Comparison of ENCODE assay signal across 8 cellular contexts in the genomic region with DNA sequence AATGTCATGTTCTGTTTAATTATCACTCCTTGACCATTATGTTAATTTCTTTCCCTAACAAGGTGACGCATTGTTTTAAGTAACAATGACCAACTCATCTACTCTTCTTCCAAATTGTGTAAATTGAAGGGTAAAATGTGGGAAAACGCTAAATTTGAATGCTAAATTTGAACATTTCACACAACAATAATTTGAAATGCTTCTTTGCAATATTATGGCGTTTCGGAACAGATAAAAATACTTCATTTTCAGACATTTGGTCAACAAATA. TPM values are rescaled to one million over a fixed set of nuclear protein-coding genes. Genes with fewer than 3 reads are reported as not detected.
DNase-seq lines count a peak whose midpoint lies in the region; TF ChIP-seq lines count a peak whose summit lies in the region.

No MANE protein-coding gene starts in this region.

- no peaks in the 10 kb centered on the region for H3K9me3 ChIP-seq in ES-I3 (ENCODE audit: control insufficient read depth, insufficient read depth, low read length)
- H3K9me3 ChIP-seq in esophagus (ENCODE audit: control insufficient read depth in 2 of 2, insufficient read depth in 1 of 2, low read depth in 1 of 2, low read length in 1 of 2) = no peaks in the 10 kb centered on the region
- H3K9me3 ChIP-seq in prostate gland = no peaks in the 10 kb centered on the region

- TF ChIP-seq POLR2A in prostate gland (IDR thresholded peaks at IDR 0.05) = no peak

- peak overlapping the region; percentile 78 to 90 for H3K4me3 ChIP-seq in esophagus (ENCODE audit: low read depth in 1 of 2, low read length in 2 of 2)
- peak overlapping the region; percentile 98 for H3K4me3 ChIP-seq in prostate gland

- H3K4me1 ChIP-seq in ES-I3 (ENCODE audit: insufficient read depth, low read length) (peaks cover 7% of the 10 kb centered on the region), esophagus (ENCODE audit: control insufficient read depth in 2 of 2, insufficient read depth in 2 of 2, low read length in 1 of 2) (no peaks in the 10 kb centered on the region), prostate gland (replicated peaks) (no peaks in the 10 kb centered on the region)

- CTCF ChIA-PET in RWPE1 (lab: Yijun Ruan, JAX) = no interaction called here

- 23 to 27% methylated on average over 4 of the region's 4 CpGs for WGBS in esophagus, 2 donors
- WGBS in prostate gland = 27% methylated on average over 4 of the region's 4 CpGs

- peak overlapping the region; percentile 76 for H3K9ac ChIP-seq in ES-I3 (ENCODE audit: low read depth, low read length)

- POLR2A ChIA-PET in RWPE1 (lab: Yijun Ruan, JAX; ENCODE audit: low non-redundant PET) = no interaction called here

- peak overlapping the region; percentile 97 for H3K27ac ChIP-seq in RWPE1
- no peak overlapping the region for H3K27ac ChIP-seq in esophagus (ENCODE audit: low read depth in 2 of 2, low read length in 1 of 2)
- H3K27ac ChIP-seq in prostate gland = peak overlapping the region; percentile 98 to 99

- DNase-seq in RWPE1 (ENCODE audit: low spot score) (no peak), prostate gland (ENCODE audit: low spot score) (no peak), AG08395 (ENCODE audit: low spot score) (no peak), SHP77 (lab: John Stamatoyannopoulos, UW) (no peak), NCI-H2171 (lab: John Stamatoyannopoulos, UW) (no peak), MV-4-11 (lab: John Stamatoyannopoulos, UW) (no peak)

- TF ChIP-seq CTCF in RWPE1 (conservative IDR thresholded peaks at IDR 0.05; ENCODE audit: low read depth) = no peak
- TF ChIP-seq CTCF in prostate gland (IDR thresholded peaks at IDR 0.05) = no peak

- intact Hi-C loops in prostate gland (cut with DNase I) = no loop called here

- H3K27me3 ChIP-seq in esophagus (ENCODE audit: control insufficient read depth in 1 of 2, insufficient read depth in 2 of 2, low read length in 2 of 2) = no peaks in the 10 kb centered on the region
- no peaks in the 10 kb centered on the region for H3K27me3 ChIP-seq in prostate gland (replicated peaks; ENCODE audit: insufficient read depth)

- H3K36me3 ChIP-seq in ES-I3 (ENCODE audit: insufficient read depth, low read length) (no peaks in the 10 kb centered on the region), esophagus (ENCODE audit: control insufficient read depth in 2 of 2, insufficient read depth in 2 of 2, low read length in 1 of 2) (no peaks in the 10 kb centered on the region), prostate gland (no peaks in the 10 kb centered on the region)

RNA-seq across cellular contexts. Expression of gene KMT2C, which starts 29.2 kb away (rescaled TPM):
- 10 to 100 TPM in 1 of 2 donors, 1 to 10 TPM in 1; 8.2 to 11.7 TPM for polyA plus RNA-seq in esophagus
- 100 to 1,000 TPM in 1 of 2 donors, 10 to 100 TPM in 1; 70.8 to 118 TPM for total RNA-seq in prostate gland

Comparison
In these comparisons a context has a peak if more than half of its experiments do, and no peak if none do; other contexts are left out.
1. H3K27ac ChIP-seq: peak in RWPE1 (single experiment) and prostate gland (2 of 2); none in esophagus (0 of 2).